In genomic region chr10:5666324-5667220, GRCh38 we compare ENCODE assay signal across 1 cellular context.
TF ChIP-seq lines count a peak whose summit lies in the region.

TSS of gene ASB13 (minus strand) at chr10:5666595. CDS start at chr10:5666551, 44 bp downstream.

TF ChIP-seq in HepG2, 621 proteins besides CTCF, POLR2A, EP300 and RAD21 (continued from another document and continues in another):
- TF ChIP-seq ZNF646 (CRISPR knock-in tag; IDR thresholded peaks at IDR 0.05) (no peak), ZNF460 (CRISPR knock-in tag; IDR thresholded peaks at IDR 0.05; ENCODE audit: borderline replicate concordance) (no peak), E2F1 (CRISPR knock-in tag; IDR thresholded peaks at IDR 0.05) (no peak), ZNF530 (CRISPR knock-in tag; IDR thresholded peaks at IDR 0.05; ENCODE audit: low read depth) (no peak), ZNF33B (CRISPR knock-in tag; IDR thresholded peaks at IDR 0.05) (no peak), RNF219 (CRISPR knock-in tag; IDR thresholded peaks at IDR 0.05) (no peak; the same call in 1 of the 2 replicates), STAT6 (CRISPR knock-in tag; IDR thresholded peaks at IDR 0.05; ENCODE audit: borderline replicate concordance) (no peak), ZGPAT (CRISPR knock-in tag; IDR thresholded peaks at IDR 0.05) (no peak), FOXP4 (CRISPR knock-in tag; IDR thresholded peaks at IDR 0.05) (no peak), WIZ (CRISPR knock-in tag; IDR thresholded peaks at IDR 0.05) (no peak), ZNF501 (CRISPR knock-in tag; IDR thresholded peaks at IDR 0.05) (0 out of 2 replicates have a peak, but pooled peaks have one; percentile 44), ZMAT5 (CRISPR knock-in tag; IDR thresholded peaks at IDR 0.05; ENCODE audit: borderline replicate concordance, low read depth) (no peak), TBP (CRISPR knock-in tag; IDR thresholded peaks at IDR 0.05) (no peak), SIN3A (IDR thresholded peaks at IDR 0.05; ENCODE audit: borderline replicate concordance, low read depth, low read length) (peak; percentile 54; the same call in 1 of the 2 replicates), GATA4 (IDR thresholded peaks at IDR 0.05; ENCODE audit: borderline replicate concordance, low read depth) (no peak), FOXA1 (IDR thresholded peaks at IDR 0.05) (no peak), FOXA1 (CRISPR knock-in tag; IDR thresholded peaks at IDR 0.05) (0 out of 2 replicates have a peak, but pooled peaks have one; percentile 32), ZNF513 (CRISPR knock-in tag; conservative IDR thresholded peaks at IDR 0.05) (no peak), HNRNPLL (IDR thresholded peaks at IDR 0.05; ENCODE audit: low read depth, low read length, poor library complexity, severe bottlenecking) (no peak), TBL1XR1 (IDR thresholded peaks at IDR 0.05; ENCODE audit: borderline replicate concordance, low read length, partially characterized antibody) (no peak), ZNF644 (CRISPR knock-in tag; IDR thresholded peaks at IDR 0.05; ENCODE audit: low read depth) (no peak), PTBP1 (IDR thresholded peaks at IDR 0.05; ENCODE audit: low read depth, low read length, poor library complexity, severe bottlenecking) (no peak), NCOA2 (CRISPR knock-in tag; IDR thresholded peaks at IDR 0.05) (no peak), PCBP1 (IDR thresholded peaks at IDR 0.05; ENCODE audit: borderline replicate concordance, low read depth, low read length) (no peak), ZNF816 (CRISPR knock-in tag; IDR thresholded peaks at IDR 0.05; ENCODE audit: borderline replicate concordance) (no peak), ATRX (CRISPR knock-in tag; IDR thresholded peaks at IDR 0.05; ENCODE audit: borderline replicate concordance) (no peak), ZSCAN25 (CRISPR knock-in tag; IDR thresholded peaks at IDR 0.05) (0 out of 2 replicates have a peak, but pooled peaks have one; percentile 20), PAXIP1 (CRISPR knock-in tag; conservative IDR thresholded peaks at IDR 0.05) (no peak; the same call in 1 of the 2 replicates), RFX5 (IDR thresholded peaks at IDR 0.05; ENCODE audit: low read depth, low read length) (no peak), HDAC6 (IDR thresholded peaks at IDR 0.05; ENCODE audit: low read depth, low read length) (no peak), ZNF564 (CRISPR knock-in tag; IDR thresholded peaks at IDR 0.05) (no peak), GATAD1 (CRISPR knock-in tag; IDR thresholded peaks at IDR 0.05) (no peak), CCDC6 (CRISPR knock-in tag; IDR thresholded peaks at IDR 0.05) (no peak; the same call in 1 of the 2 replicates), HNF4G (IDR thresholded peaks at IDR 0.05; ENCODE audit: borderline replicate concordance, low read depth, low read length) (no peak), HNF4G (CRISPR knock-in tag; IDR thresholded peaks at IDR 0.05; ENCODE audit: borderline replicate concordance, low read depth) (0 out of 2 replicates have a peak, but pooled peaks have one; percentile 24)
